1 cellular context compared by ENCODE assay signal in genomic region chr2:230416061-230416721, GRCh38.
TF ChIP-seq lines count a peak whose summit lies in the region.

Gene SP100 (plus strand): TSS chr2:230416201. CDS start chr2:230416297, 96 bp downstream.

TF ChIP-seq in GM12878, 131 proteins besides CTCF, POLR2A, EP300 and RAD21 (continued from another document and continues in another):
- TF ChIP-seq E2F8 (IDR thresholded peaks at IDR 0.05; ENCODE audit: low read depth, partially characterized antibody) (no peak), NFXL1 (IDR thresholded peaks at IDR 0.05; ENCODE audit: borderline replicate concordance) (no peak), IKZF2 (IDR thresholded peaks at IDR 0.05) (peak; percentile 81 to 84), LARP7 (IDR thresholded peaks at IDR 0.05) (no peak), CUX1 (IDR thresholded peaks at IDR 0.05; ENCODE audit: insufficient replicate concordance, low read depth, low read length) (no peak), E2F4 (IDR thresholded peaks at IDR 0.05; ENCODE audit: low read depth, low read length) (no peak), RB1 (IDR thresholded peaks at IDR 0.05; ENCODE audit: borderline replicate concordance) (peak; percentile 51; the same call in 1 of the 2 replicates), ATF7 (IDR thresholded peaks at IDR 0.05; ENCODE audit: low read depth) (peak; percentile 52; the same call in 1 of the 2 replicates), TCF12 (IDR thresholded peaks at IDR 0.05; ENCODE audit: low read depth, low read length) (peak; percentile 48; the same call in 1 of the 2 replicates), SPI1 (IDR thresholded peaks at IDR 0.05; ENCODE audit: borderline replicate concordance, insufficient read depth, low read depth, low read length) (peak; percentile 96), BCLAF1 (IDR thresholded peaks at IDR 0.05) (no peak), RAD51 (IDR thresholded peaks at IDR 0.05) (peak; percentile 94), ASH2L (IDR thresholded peaks at IDR 0.05; ENCODE audit: borderline replicate concordance, low read depth) (no peak), RUNX3 (IDR thresholded peaks at IDR 0.05; ENCODE audit: low read length) (peak; percentile 74), ZBTB40 (IDR thresholded peaks at IDR 0.05; ENCODE audit: borderline replicate concordance) (no peak), FOXK2 (IDR thresholded peaks at IDR 0.05) (no peak), CREM (IDR thresholded peaks at IDR 0.05; ENCODE audit: low read depth) (peak; percentile 38; the same call in 1 of the 2 replicates), USF2 (IDR thresholded peaks at IDR 0.05; ENCODE audit: borderline replicate concordance, low read depth, low read length) (peak; percentile 61), SP1 (IDR thresholded peaks at IDR 0.05; ENCODE audit: low read depth, low read length) (peak; percentile 24), TAF1 (IDR thresholded peaks at IDR 0.05; ENCODE audit: borderline replicate concordance, low read depth, low read length) (peak; percentile 93), TCF3 (IDR thresholded peaks at IDR 0.05; ENCODE audit: borderline replicate concordance, insufficient read depth, low read depth, low read length) (peak; percentile 69; the same call in 1 of the 2 replicates), RCOR1 (conservative IDR thresholded peaks at IDR 0.05; ENCODE audit: low read depth, low read length) (no peak), ZBED1 (IDR thresholded peaks at IDR 0.05; ENCODE audit: borderline replicate concordance) (peak; percentile 52; the same call in 1 of the 2 replicates), TBL1XR1 (IDR thresholded peaks at IDR 0.05; ENCODE audit: low read depth, low read length) (no peak), ZNF274 (IDR thresholded peaks at IDR 0.05; ENCODE audit: insufficient read depth, insufficient read length) (no peak), FOXM1 (IDR thresholded peaks at IDR 0.05; ENCODE audit: low read depth, low read length) (no peak), IRF4 (IDR thresholded peaks at IDR 0.05; ENCODE audit: low read depth, low read length) (peak; percentile 85), HDAC6 (IDR thresholded peaks at IDR 0.05; ENCODE audit: unreplicated experiment) (peak; percentile 52), CHD1 (IDR thresholded peaks at IDR 0.05; ENCODE audit: low read depth, low read length) (no peak), BHLHE40 (IDR thresholded peaks at IDR 0.05; ENCODE audit: borderline replicate concordance in 1 of 2, low read depth in 2 of 2, low read length in 1 of 2) (peak; percentile 53 to 85), CREB1 (IDR thresholded peaks at IDR 0.05; ENCODE audit: low read depth) (peak; percentile 53; the same call in 1 of the 2 replicates), CEBPZ (IDR thresholded peaks at IDR 0.05; ENCODE audit: low read depth, low read length) (no peak), PAX5 (IDR thresholded peaks at IDR 0.05; ENCODE audit: borderline replicate concordance, low read depth, low read length) (no peak; the same call in 1 of the 2 replicates), CHD4 (IDR thresholded peaks at IDR 0.05) (no peak), SRF (IDR thresholded peaks at IDR 0.05; ENCODE audit: low read depth in 2 of 2, low read length in 2 of 2) (no peak)
